8 cellular contexts compared by ENCODE assay signal in genomic region chr2:120251863-120252206, GRCh38. TPM values are rescaled to one million over a fixed set of nuclear protein-coding genes. Genes with fewer than 3 reads are reported as not detected.
DNase-seq lines count a peak whose midpoint lies in the region; ATAC-seq, FAIRE-seq and TF ChIP-seq lines count a peak whose summit lies in the region.

No MANE protein-coding gene starts in this region.

- no peak for ATAC-seq in naive thymus-derived CD8-positive, alpha-beta T cell
- ATAC-seq in GM21528 (IDR thresholded peaks at IDR 0.05; ENCODE audit: low FRiP score, unreplicated experiment), result no peak

- H3K36me3 ChIP-seq in BJ (ENCODE audit: control insufficient read depth, insufficient read depth, low read length) (no peaks in the 10 kb centered on the region), colonic mucosa (no peaks in the 10 kb centered on the region)

- no peak for DNase-seq in BJ (ENCODE audit: low read depth)
- peak; percentile 25 for DNase-seq in M059J (ENCODE audit: low read depth)
- DNase-seq in colonic mucosa, result peak; percentile 45
- DNase-seq in naive thymus-derived CD8-positive, alpha-beta T cell, result no peak
- no peak for DNase-seq in HuH-7.5 (ENCODE audit: low spot score)
- DNase-seq in glomerular visceral epithelial cell (ENCODE audit: extremely low spot score), result no peak
- no peak for DNase-seq in RCC 7860 (ENCODE audit: low spot score)

- H3K9me3 ChIP-seq in colonic mucosa, result no peaks in the 10 kb centered on the region

- no peak for FAIRE-seq in RCC 7860 (lab: Jason Lieb, UNC)

- no peaks in the 10 kb centered on the region for H3K4me1 ChIP-seq in colonic mucosa

- H3K27me3 ChIP-seq in BJ (ENCODE audit: control insufficient read depth, insufficient read depth, low read length), result no peaks in the 10 kb centered on the region
- no peaks in the 10 kb centered on the region for H3K27me3 ChIP-seq in colonic mucosa

- H3K27ac Mint-ChIP-seq in naive thymus-derived CD8-positive, alpha-beta T cell, result peak overlapping the region; percentile 94 to 99 (median 98)

- peaks cover 2 to 11% (median 5%) of the 10 kb centered on the region in 5 donors for H3K27me3 Mint-ChIP-seq in naive thymus-derived CD8-positive, alpha-beta T cell

- TF ChIP-seq CTCF in BJ (IDR thresholded peaks at IDR 0.05; ENCODE audit: insufficient read depth, low read depth, low read length), result no peak
- TF ChIP-seq CTCF in colonic mucosa (IDR thresholded peaks at IDR 0.05), result no peak

- H3K9me3 Mint-ChIP-seq in naive thymus-derived CD8-positive, alpha-beta T cell, result no peaks in the 10 kb centered on the region

- no peaks in the 10 kb centered on the region for H3K36me3 Mint-ChIP-seq in naive thymus-derived CD8-positive, alpha-beta T cell

- H3K4me1 Mint-ChIP-seq in naive thymus-derived CD8-positive, alpha-beta T cell, result peaks cover 29 to 43% (median 42%) of the 10 kb centered on the region in 4 donors

- peak overlapping the region; percentile 66 to 87 for H3K9ac ChIP-seq in colonic mucosa (ENCODE audit: low read depth in 2 of 2, low read length in 2 of 2)

- intact Hi-C loops in colonic mucosa (cut with DNase I), result loop anchor here (10.0 kb wide), 1 partner anchor 63 kb away; no protein-coding TSS in a partner anchor

- peak overlapping the region; percentile 91 for H3K27ac ChIP-seq in colonic mucosa

- POLR2A ChIA-PET in BJ (lab: Charles Lee), result interaction anchor here (0.6 to 1.0 kb wide), 2 partner anchors 12 to 81 kb away, joined by 3 read pairs; no protein-coding TSS in a partner anchor
- POLR2A ChIA-PET in naive thymus-derived CD8-positive, alpha-beta T cell (lab: Charles Lee), result interaction anchor here (0.9 to 3.3 kb wide), 7 partner anchors 11 to 885 kb away, joined by 3 to 24 read pairs (median 6); partner anchors contain the start of genes C2orf76, DBI and TMEM185B

- peak overlapping the region; percentile 96 to 100 (median 98) for H3K4me3 Mint-ChIP-seq in naive thymus-derived CD8-positive, alpha-beta T cell

- H3K4me3 ChIP-seq in BJ (ENCODE audit: low read depth, low read length) (peak overlapping the region; percentile 85), colonic mucosa (peak overlapping the region; percentile 83)

- CTCF ChIA-PET in BJ (lab: Yijun Ruan, JAX), result interaction anchor here (0.9 to 3.8 kb wide), 2 partner anchors 34 to 62 kb away, joined by 3 to 14 read pairs; no protein-coding TSS in a partner anchor

RNA-seq across cellular contexts. Expression of gene RALB, which starts 0.8 kb away (rescaled TPM):
- polyA plus RNA-seq in BJ (2011; rRNA removed), result 33.3 and 60.7 TPM in 2 replicates
- polyA minus RNA-seq in BJ (2011; rRNA and poly(A)+ RNA removed), result 29.6 and 38.8 TPM in 2 replicates
- 88.1 and 92.1 TPM in 2 replicates for total RNA-seq in M059J (2014; rRNA removed; shearing (Covaris generic))
- total RNA-seq in colonic mucosa, result 10 to 100 TPM; 71.8 to 93.4 TPM
- 10 to 100 TPM; 12.3 to 13.8 TPM for total RNA-seq in naive thymus-derived CD8-positive, alpha-beta T cell
- polyA plus RNA-seq in naive thymus-derived CD8-positive, alpha-beta T cell, result 10 to 100 TPM; 17.6 to 25.8 (median 19.1) TPM

RNA-seq across cellular contexts. Expression of gene TMEM185B, which starts 28.6 kb away (rescaled TPM):
- 20.0 and 32.0 TPM in 2 replicates for polyA plus RNA-seq in BJ (2011; rRNA removed)
- polyA minus RNA-seq in BJ (2011; rRNA and poly(A)+ RNA removed), result 9.6 and 12.8 TPM in 2 replicates
- total RNA-seq in M059J (2014; rRNA removed; shearing (Covaris generic)), result 22.3 and 32.6 TPM in 2 replicates
- 10 to 100 TPM; 14.4 to 16.5 TPM for total RNA-seq in colonic mucosa
- 10 to 100 TPM; 18.5 to 20.5 TPM for total RNA-seq in naive thymus-derived CD8-positive, alpha-beta T cell
- 10 to 100 TPM; 12.7 to 16.7 (median 13.8) TPM for polyA plus RNA-seq in naive thymus-derived CD8-positive, alpha-beta T cell

Comparison
In these comparisons a context has a peak if more than half of its experiments do, and no peak if none do; other contexts are left out.
1. DNase-seq: peak in M059J (single experiment) and colonic mucosa (single experiment); none in BJ (single experiment), naive thymus-derived CD8-positive, alpha-beta T cell (0 of 10), HuH-7.5 (single experiment), glomerular visceral epithelial cell (single experiment) and RCC 7860 (single experiment).